ENCODE assay signal across 18 cellular contexts in genomic region chr7:106916689-106917088, GRCh38.
A peak's percentile ranks its signal among the peaks of the same experiment; 100 is the strongest.
DNase-seq lines count a peak whose midpoint lies in the region; ATAC-seq and TF ChIP-seq lines count a peak whose summit lies in the region.
"Had no signal": no experiment of that assay in that cellular context is flagged by ENCODE, and none has a peak within 500 bp of the region (broad histone marks: within the 10 kb centered on the region; RNA-seq: fewer than 3 reads in every experiment).

No MANE protein-coding gene starts in this region.

- peaks cover 7% of the 10 kb centered on the region for H3K27me3 ChIP-seq in adipocyte (replicated peaks; ENCODE audit: control insufficient read depth, insufficient read depth, low read length)
- H3K27me3 ChIP-seq: BLaER1 had no signal

- peaks cover 4% of the 10 kb centered on the region for H3K4me1 ChIP-seq in adipocyte (ENCODE audit: control insufficient read depth, insufficient read depth, low read length)
- H3K4me1 ChIP-seq: BLaER1 had no signal

- H3K9me3 ChIP-seq in adipocyte (ENCODE audit: control insufficient read depth, low read length), result peaks cover 3% of the 10 kb centered on the region

- no peaks in the 10 kb centered on the region for H3K36me3 ChIP-seq in adipocyte (ENCODE audit: control insufficient read depth, insufficient read depth, low read length, severe bottlenecking)
- H3K36me3 ChIP-seq: BLaER1 had no signal

- H3K4me3 ChIP-seq in adipocyte (ENCODE audit: low read length), result no peak overlapping the region
- H3K4me3 ChIP-seq in fibroblast of mammary gland (ENCODE audit: control insufficient read depth, low read depth, low read length), result no peak overlapping the region
- H3K4me3 ChIP-seq: BLaER1 had no signal

- DNase-seq in AG08395 (ENCODE audit: low spot score), result peak; percentile 21
- DNase-seq in GM04503 (ENCODE audit: low read depth), result peak; percentile 11
- peak; percentile 30 for DNase-seq in adipocyte (ENCODE audit: low read depth)
- peak; percentile 47 for DNase-seq in fibroblast of mammary gland (ENCODE audit: low read depth)
- DNase-seq in effector CD8-positive, alpha-beta T cell (lab: John Stamatoyannopoulos, UW), result no peak
- no peak for DNase-seq in activated CD4-positive, CD25-positive, alpha-beta regulatory T cell (lab: John Stamatoyannopoulos, UW)
- no peak for DNase-seq in MV-4-11 (lab: John Stamatoyannopoulos, UW)
- DNase-seq: CD8-positive, alpha-beta memory T cell; DMS53; GOT3; HFFc6; Kasumi-1; NCI-H187 treated with DMSO at 0.1 percent for 48 hours; NCI-H510A; SIG-M5; SW 1271 had no signal

- ATAC-seq in HG03025 (IDR thresholded peaks at IDR 0.05; ENCODE audit: low FRiP score, unreplicated experiment), result no peak

- H3K9ac ChIP-seq in adipocyte (ENCODE audit: low read length), result no peak overlapping the region
- H3K9ac ChIP-seq: BLaER1 had no signal

- no peak for TF ChIP-seq CTCF in fibroblast of mammary gland (conservative IDR thresholded peaks at IDR 0.05; ENCODE audit: control insufficient read depth, insufficient read depth, low read depth, low read length)

Comparison
In these comparisons a context has a peak if more than half of its experiments do, and no peak if none do; other contexts are left out.
1. DNase-seq: peak in AG08395 (single experiment), GM04503 (single experiment), adipocyte (single experiment) and fibroblast of mammary gland (single experiment); none in effector CD8-positive, alpha-beta T cell (single experiment), activated CD4-positive, CD25-positive, alpha-beta regulatory T cell (0 of 4) and MV-4-11 (single experiment).